8 cellular contexts compared by ENCODE assay signal in the genomic region with DNA sequence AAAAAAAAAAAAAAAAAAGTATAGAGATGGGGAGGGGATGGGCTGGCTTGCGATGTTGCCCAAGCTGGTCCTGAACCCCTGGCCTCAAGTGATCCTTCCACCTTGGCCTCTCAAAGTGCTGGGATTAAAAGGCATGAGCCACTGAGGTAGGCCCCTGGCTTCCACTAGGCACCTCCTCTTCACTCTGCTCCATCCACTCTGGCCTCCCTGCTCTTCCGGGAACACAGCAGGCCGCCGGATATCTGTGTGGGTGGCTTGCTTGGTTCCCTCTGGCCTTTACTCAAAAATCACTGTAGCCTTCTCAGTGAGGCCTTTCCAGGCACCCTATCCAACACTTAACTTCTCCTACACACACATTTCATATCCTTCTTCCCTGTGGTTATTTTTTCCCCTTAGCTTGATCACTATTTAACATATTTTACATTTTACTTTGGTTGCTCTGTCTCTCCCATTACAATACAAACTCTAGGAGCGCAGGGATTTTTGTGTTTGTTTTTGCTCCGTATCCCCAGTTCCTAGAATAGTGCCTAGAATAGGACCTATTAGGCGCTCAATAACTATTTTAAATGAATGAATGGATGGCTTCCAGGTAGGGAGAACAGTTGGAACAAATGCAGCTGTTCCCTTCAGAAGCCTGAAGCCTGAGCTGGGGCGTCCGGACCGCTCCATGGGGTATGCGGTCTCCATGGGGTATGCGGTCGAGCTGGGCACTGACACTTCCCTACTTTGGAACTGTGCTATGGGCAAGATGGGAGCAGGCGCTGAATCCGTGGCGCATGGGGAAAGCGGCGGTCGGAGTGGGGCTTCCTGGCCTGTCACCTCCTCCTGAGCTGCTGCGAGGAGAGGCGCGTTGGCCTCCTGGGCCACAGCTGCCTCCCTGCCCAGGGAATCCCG. TPM values are rescaled to one million over a fixed set of nuclear protein-coding genes. Genes with fewer than 3 reads are reported as not detected.
A peak's percentile ranks its signal among the peaks of the same experiment; 100 is the strongest.
DNase-seq lines count a peak whose midpoint lies in the region; ATAC-seq and TF ChIP-seq lines count a peak whose summit lies in the region.

No MANE protein-coding gene starts in this region.

- peak overlapping the region; percentile 85 for H3K27ac Mint-ChIP-seq in activated CD8-positive, alpha-beta T cell treated with anti-CD3 and anti-CD28 coated beads, Interleukin-2, amount 10 ng/mL, durations not matched to agents 7 days and 5 days

- TF ChIP-seq CTCF in BE2C (IDR thresholded peaks at IDR 0.05; ENCODE audit: low read depth, low read length) (no peak), HFF-Myc (IDR thresholded peaks at IDR 0.05; ENCODE audit: low read depth, low read length, missing control alignments) (no peak), left ventricle myocardium inferior (IDR thresholded peaks at IDR 0.05; ENCODE audit: borderline replicate concordance) (no peak)

- peak overlapping the region; percentile 71 for H3K4me3 ChIP-seq in BE2C (ENCODE audit: low read depth, low read length)
- H3K4me3 ChIP-seq in HFF-Myc (replicated peaks; ENCODE audit: low read depth, low read length) = peak overlapping the region; percentile 54
- peak overlapping the region; percentile 70 for H3K4me3 ChIP-seq in left ventricle myocardium inferior
- peak overlapping the region; percentile 58 for H3K4me3 ChIP-seq in skeletal muscle cell (ENCODE audit: low read depth, low read length)

- peak overlapping the region; percentile 99 for H3K27ac ChIP-seq in left ventricle myocardium inferior (replicated peaks)

- H3K9me3 Mint-ChIP-seq in activated CD8-positive, alpha-beta T cell treated with anti-CD3 and anti-CD28 coated beads, Interleukin-2, amount 10 ng/mL, durations not matched to agents 7 days and 5 days (ENCODE audit: insufficient read depth) = no peaks in the 10 kb centered on the region

- no peak for DNase-seq in BE2C
- DNase-seq in HFF-Myc (ENCODE audit: extremely low read depth, low read depth) = no peak
- DNase-seq in activated CD8-positive, alpha-beta T cell treated with anti-CD3 and anti-CD28 coated beads, Interleukin-2, amount 10 ng/mL, durations not matched to agents 7 days and 5 days = no peak
- DNase-seq in left ventricle myocardium inferior = peak; percentile 34
- DNase-seq in skeletal muscle cell (ENCODE audit: low read depth) = no peak
- no peak for DNase-seq in islet precursor cell
- DNase-seq in NCI-H1105 (lab: John Stamatoyannopoulos, UW) = no peak
- no peak for DNase-seq in activated CD4-positive, CD25-positive, alpha-beta regulatory T cell treated with anti-CD3 and anti-CD28 coated beads, Interleukin-2, amount 50 U/mL, for 72 hours

- peaks cover 3% of the 10 kb centered on the region for H3K27me3 Mint-ChIP-seq in activated CD8-positive, alpha-beta T cell treated with anti-CD3 and anti-CD28 coated beads, Interleukin-2, amount 10 ng/mL, durations not matched to agents 7 days and 5 days (ENCODE audit: low read depth)

- no peak for ATAC-seq in activated CD8-positive, alpha-beta T cell treated with anti-CD3 and anti-CD28 coated beads, Interleukin-2, amount 10 ng/mL, durations not matched to agents 7 days and 5 days

- H3K36me3 ChIP-seq in BE2C = no peaks in the 10 kb centered on the region
- H3K36me3 ChIP-seq in left ventricle myocardium inferior = no peaks in the 10 kb centered on the region

- POLR2A ChIA-PET in activated CD8-positive, alpha-beta T cell treated with anti-CD3 and anti-CD28 coated beads, Interleukin-2, amount 10 ng/mL, durations not matched to agents 7 days and 5 days (lab: Charles Lee) = interaction anchor here (0.7 to 3.1 kb wide), 3 partner anchors 10 to 46 kb away, joined by 3 to 21 read pairs (median 7); partner anchors contain the start of gene H3-3A

- peak overlapping the region; percentile 85 for H3K4me3 Mint-ChIP-seq in activated CD8-positive, alpha-beta T cell treated with anti-CD3 and anti-CD28 coated beads, Interleukin-2, amount 10 ng/mL, durations not matched to agents 7 days and 5 days

- no peaks in the 10 kb centered on the region for H3K9me3 ChIP-seq in BE2C
- no peaks in the 10 kb centered on the region for H3K9me3 ChIP-seq in left ventricle myocardium inferior (replicated peaks)

- no peaks in the 10 kb centered on the region for H3K27me3 ChIP-seq in BE2C
- no peaks in the 10 kb centered on the region for H3K27me3 ChIP-seq in left ventricle myocardium inferior (ENCODE audit: low read depth)

- H3K36me3 Mint-ChIP-seq in activated CD8-positive, alpha-beta T cell treated with anti-CD3 and anti-CD28 coated beads, Interleukin-2, amount 10 ng/mL, durations not matched to agents 7 days and 5 days (ENCODE audit: low read depth) = no peaks in the 10 kb centered on the region

- peaks cover 21% of the 10 kb centered on the region for H3K4me1 Mint-ChIP-seq in activated CD8-positive, alpha-beta T cell treated with anti-CD3 and anti-CD28 coated beads, Interleukin-2, amount 10 ng/mL, durations not matched to agents 7 days and 5 days (ENCODE audit: low read depth)

- CTCF ChIA-PET in activated CD8-positive, alpha-beta T cell treated with anti-CD3 and anti-CD28 coated beads, Interleukin-2, amount 10 ng/mL, durations not matched to agents 7 days and 5 days (lab: Charles Lee) = interaction anchor here (1.2 to 5.7 kb wide), 6 partner anchors 9 to 224 kb away, joined by 4 to 42 read pairs (median 6); no protein-coding TSS in a partner anchor

- intact Hi-C loops in left ventricle myocardium inferior (cut with micrococcal nuclease) = no loop called here

- H3K4me1 ChIP-seq in BE2C (peaks cover 17% of the 10 kb centered on the region), left ventricle myocardium inferior (peaks cover 42% of the 10 kb centered on the region)

RNA-seq across cellular contexts. Expression of gene H3-3A, which starts 46.7 kb away (rescaled TPM):
- polyA plus RNA-seq in BE2C (2012; ENCODE audit: insufficient read depth, insufficient read length, low read depth) = 794 TPM
- 100 to 1,000 TPM; 526 to 541 TPM for total RNA-seq in activated CD8-positive, alpha-beta T cell treated with anti-CD3 and anti-CD28 coated beads, Interleukin-2, amount 10 ng/mL, durations not matched to agents 7 days and 5 days
- total RNA-seq in left ventricle myocardium inferior = 324 TPM
